In the genomic region with DNA sequence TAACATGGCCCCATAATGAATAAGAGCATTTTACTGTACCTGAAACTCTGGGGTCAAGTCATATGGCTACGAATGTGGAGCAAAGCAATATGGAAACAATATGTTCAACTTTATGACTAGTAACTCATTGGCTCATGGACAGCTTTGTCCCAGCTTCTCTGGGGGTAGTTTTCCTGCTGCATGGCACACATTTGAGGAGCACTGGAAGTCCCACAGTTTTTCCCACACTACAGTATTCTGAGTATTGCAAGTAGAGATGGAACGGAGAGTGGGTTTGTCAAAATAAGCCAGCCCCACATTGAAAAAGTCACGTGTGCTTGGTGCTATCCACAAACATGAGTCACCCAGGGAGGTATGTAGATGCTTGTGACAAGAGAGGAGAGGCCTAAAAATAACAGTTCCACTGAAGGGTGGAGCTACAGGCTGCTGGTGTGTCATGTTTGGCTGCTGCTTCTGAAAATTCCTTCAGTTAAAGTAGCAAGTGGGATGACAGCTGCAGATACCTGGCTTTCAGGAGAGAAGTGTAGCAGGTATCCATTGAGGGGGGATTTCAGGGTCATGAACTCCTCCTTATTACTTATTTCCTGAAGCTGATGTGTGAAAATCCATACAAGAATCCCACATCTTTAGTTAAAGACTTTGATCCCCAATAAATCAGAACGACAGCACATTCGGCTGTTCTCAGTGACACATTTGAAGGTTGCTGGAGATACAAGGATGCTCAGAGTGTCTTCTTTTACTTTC, we compare ENCODE assay signal across 9 cellular contexts. TPM values are rescaled to one million over a fixed set of nuclear protein-coding genes. Genes with fewer than 3 reads are reported as not detected.
DNase-seq lines count a peak whose midpoint lies in the region; ATAC-seq and TF ChIP-seq lines count a peak whose summit lies in the region.
"Had no signal": no experiment of that assay in that cellular context is flagged by ENCODE, and none has a peak within 500 bp of the region (broad histone marks: within the 10 kb centered on the region; RNA-seq: fewer than 3 reads in every experiment).

No MANE protein-coding gene starts in this region.

- WGBS in SK-N-SH (ENCODE audit: low lambda C conversion rate), result 8% methylated on average over 5 of the region's 5 CpGs

- H3K79me2 ChIP-seq in SK-N-SH (ENCODE audit: insufficient read depth), result no peaks in the 10 kb centered on the region

- peak overlapping the region in 1 of 2 experiments; percentile 39; a peak in 2 of 4 replicates for H3K27ac ChIP-seq in SK-N-SH (ENCODE audit: low read depth in 2 of 2, low read length in 1 of 2)

- H3K9me3 ChIP-seq in SK-N-SH (no peaks in the 10 kb centered on the region; the same call in 1 of the 2 replicates), skeletal muscle satellite cell (replicated peaks; ENCODE audit: low read length) (no peaks in the 10 kb centered on the region)

- TF ChIP-seq CTCF in SK-N-SH (IDR thresholded peaks at IDR 0.05), result no peak

- no peak for TF ChIP-seq RAD21 in SK-N-SH (IDR thresholded peaks at IDR 0.05; ENCODE audit: low read length)

- intact Hi-C loops in Right ventricle myocardium superior (cut with DNase I), result loop anchor here (5.0 kb wide), 1 partner anchor 189 kb away; no protein-coding TSS in a partner anchor

- peak; percentile 94 for DNase-seq in H4 (ENCODE audit: low spot score)
- no peak for DNase-seq in SK-N-SH
- DNase-seq in Right ventricle myocardium superior, result no peak
- no peak for DNase-seq in ecto neural progenitor cell (ENCODE audit: low spot score)
- DNase-seq in SKM-1 (lab: John Stamatoyannopoulos, UW; ENCODE audit: unreplicated experiment), result no peak

- H3K27me3 ChIP-seq in SK-N-SH (ENCODE audit: insufficient read depth) (peaks cover 10% of the 10 kb centered on the region; the same call in 1 of the 2 replicates), skeletal muscle satellite cell (ENCODE audit: control insufficient read depth, insufficient read depth, low read length) (no peaks in the 10 kb centered on the region)

- no peak overlapping the region for H2AFZ ChIP-seq in SK-N-SH (ENCODE audit: low read depth)

- H3K36me3 ChIP-seq in SK-N-SH (replicated peaks in 1 of 2; ENCODE audit: control insufficient read depth in 1 of 2, insufficient read depth in 2 of 2, low read length in 1 of 2) (no peaks in the 10 kb centered on the region), skeletal muscle satellite cell (ENCODE audit: insufficient read depth, low read length) (no peaks in the 10 kb centered on the region)

- ATAC-seq in Right ventricle myocardium superior (ENCODE audit: poor library complexity) (peak; percentile 89), GM18873 (IDR thresholded peaks at IDR 0.05; ENCODE audit: low FRiP score, unreplicated experiment) (no peak), HG03108 (IDR thresholded peaks at IDR 0.05; ENCODE audit: unreplicated experiment) (no peak)

- H3K4me1 ChIP-seq in SK-N-SH (ENCODE audit: control insufficient read depth in 1 of 2, insufficient read depth in 2 of 2, low read depth in 1 of 2, low read length in 1 of 2) (peaks cover 0 to 15% of the 10 kb centered on the region in 2 experiments; a peak in 1 of 4 replicates), skeletal muscle satellite cell (ENCODE audit: control insufficient read depth, insufficient read depth, low read length) (peaks cover 19% of the 10 kb centered on the region)

- H3K9ac ChIP-seq in SK-N-SH (no peak overlapping the region), skeletal muscle satellite cell (ENCODE audit: low read depth, low read length) (no peak overlapping the region)

- CTCF ChIA-PET in SK-N-SH (lab: Yijun Ruan, JAX), result no interaction called here

- H3K4me2 ChIP-seq in SK-N-SH, result peak overlapping the region; percentile 67
- peak overlapping the region; percentile 14 for H3K4me2 ChIP-seq in skeletal muscle satellite cell (ENCODE audit: low read length)

- TF ChIP-seq EP300 in SK-N-SH (IDR thresholded peaks at IDR 0.05; ENCODE audit: borderline replicate concordance in 1 of 2, low read depth in 1 of 2, low read length in 1 of 2), result no peak

- no peaks in the 10 kb centered on the region for H3K9me2 ChIP-seq in SK-N-SH

- H3K4me3 ChIP-seq in SK-N-SH (ENCODE audit: low read depth in 2 of 2, low read length in 1 of 2), result no peak overlapping the region
- no peak overlapping the region for H3K4me3 ChIP-seq in skeletal muscle satellite cell (ENCODE audit: low read length)

- POLR2A ChIA-PET in SK-N-SH (lab: Yijun Ruan, JAX), result no interaction called here

- H3F3A ChIP-seq in SK-N-SH (replicated peaks; ENCODE audit: insufficient read depth), result peaks cover 12% of the 10 kb centered on the region

- no peaks in the 10 kb centered on the region for H4K20me1 ChIP-seq in SK-N-SH (ENCODE audit: insufficient read depth)

TF ChIP-seq in SK-N-SH, 30 proteins besides CTCF, POLR2A, EP300 and RAD21:
- TF ChIP-seq, protein P1, sequence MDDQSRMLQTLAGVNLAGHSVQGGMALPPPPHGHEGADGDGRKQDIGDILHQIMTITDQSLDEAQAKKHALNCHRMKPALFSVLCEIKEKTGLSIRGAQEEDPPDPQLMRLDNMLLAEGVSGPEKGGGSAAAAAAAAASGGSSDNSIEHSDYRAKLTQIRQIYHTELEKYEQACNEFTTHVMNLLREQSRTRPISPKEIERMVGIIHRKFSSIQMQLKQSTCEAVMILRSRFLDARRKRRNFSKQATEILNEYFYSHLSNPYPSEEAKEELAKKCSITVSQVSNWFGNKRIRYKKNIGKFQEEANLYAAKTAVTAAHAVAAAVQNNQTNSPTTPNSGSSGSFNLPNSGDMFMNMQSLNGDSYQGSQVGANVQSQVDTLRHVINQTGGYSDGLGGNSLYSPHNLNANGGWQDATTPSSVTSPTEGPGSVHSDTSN (IDR thresholded peaks at IDR 0.05), result 0 out of 2 replicates have a peak, but pooled peaks have one; percentile 7
- TF ChIP-seq FOSL2 (IDR thresholded peaks at IDR 0.05; ENCODE audit: borderline replicate concordance, low read depth) (peak; percentile 63), YY1 (IDR thresholded peaks at IDR 0.05; ENCODE audit: low read depth) (no peak), JUND (IDR thresholded peaks at IDR 0.05) (peak; percentile 16; the same call in 1 of the 2 replicates), NFIC (IDR thresholded peaks at IDR 0.05; ENCODE audit: borderline replicate concordance) (0 out of 2 replicates have a peak, but pooled peaks have one; percentile 7), MEF2A (IDR thresholded peaks at IDR 0.05; ENCODE audit: borderline replicate concordance, low read depth) (peak; percentile 52; the same call in 1 of the 2 replicates), MXI1 (IDR thresholded peaks at IDR 0.05; ENCODE audit: low read depth, low read length) (no peak), FOXJ3 (CRISPR knock-in tag; IDR thresholded peaks at IDR 0.05) (no peak)
- TF ChIP-seq, protein P2, sequence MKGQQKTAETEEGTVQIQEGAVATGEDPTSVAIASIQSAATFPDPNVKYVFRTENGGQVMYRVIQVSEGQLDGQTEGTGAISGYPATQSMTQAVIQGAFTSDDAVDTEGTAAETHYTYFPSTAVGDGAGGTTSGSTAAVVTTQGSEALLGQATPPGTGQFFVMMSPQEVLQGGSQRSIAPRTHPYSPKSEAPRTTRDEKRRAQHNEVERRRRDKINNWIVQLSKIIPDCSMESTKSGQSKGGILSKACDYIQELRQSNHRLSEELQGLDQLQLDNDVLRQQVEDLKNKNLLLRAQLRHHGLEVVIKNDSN (IDR thresholded peaks at IDR 0.05; ENCODE audit: borderline replicate concordance, low read depth), result peak; percentile 71; the same call in 1 of the 2 replicates

RNA-seq across cellular contexts. Expression of a gene that starts 48.3 kb away (rescaled TPM):
- not detected in 2 replicates for total RNA-seq in H4 (2014; rRNA removed; shearing (Covaris generic))
- polyA plus RNA-seq in SK-N-SH (2012; rRNA removed), result 0.03 and 0.07 TPM in 2 replicates
- 0.01 TPM in 2 replicates for polyA plus RNA-seq in SK-N-SH (2012; cell fraction: cytosol; rRNA removed)
- 0.02 TPM in 1 of 2 replicates, not detected in the other for polyA plus RNA-seq in SK-N-SH (2012; cell fraction: nucleus; rRNA removed)
- not detected for total RNA-seq in Right ventricle myocardium superior
- not detected in 2 replicates for total RNA-seq in skeletal muscle satellite cell (2012; rRNA removed)
- total RNA-seq: glomerular endothelial cell had no signal
